In the genomic region with DNA sequence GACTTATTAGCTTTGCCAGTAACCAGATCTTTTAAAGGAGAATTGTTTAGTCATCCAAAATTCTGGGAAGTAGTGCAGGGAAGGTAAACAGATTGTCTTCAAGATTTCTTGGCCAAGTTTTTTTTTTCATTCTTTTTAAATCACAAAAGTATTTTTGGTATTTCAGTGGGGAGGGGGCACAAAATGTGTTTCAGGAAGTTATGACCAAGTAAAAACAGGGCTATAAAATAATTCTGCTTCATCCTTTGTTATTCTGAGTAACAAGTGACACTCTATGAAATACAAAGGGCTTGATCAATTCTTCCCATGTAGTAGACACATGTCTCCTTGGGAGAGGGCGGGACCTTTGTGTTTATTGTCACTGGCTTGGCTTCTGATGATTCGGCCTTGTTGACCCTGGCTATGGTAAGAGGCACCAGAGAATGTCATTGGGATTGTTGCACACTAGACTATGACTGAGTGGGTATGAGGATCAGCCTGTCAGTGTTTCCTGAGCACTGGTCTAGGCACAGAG, we compare ENCODE assay signal across 1 cellular context.
TF ChIP-seq lines count a peak whose summit lies in the region.

No MANE protein-coding gene starts in this region.

TF ChIP-seq in endothelial cell of umbilical vein, 7 proteins besides CTCF, POLR2A, EP300 and RAD21:
- TF ChIP-seq FOS (IDR thresholded peaks at IDR 0.05; ENCODE audit: borderline replicate concordance, insufficient read depth, low read length) (no peak), MYC (IDR thresholded peaks at IDR 0.05; ENCODE audit: low read depth, low read length) (no peak), JUN (IDR thresholded peaks at IDR 0.05; ENCODE audit: borderline replicate concordance, insufficient read depth, insufficient read length, low read depth) (no peak), POLR2AphosphoS5 (IDR thresholded peaks at IDR 0.05; ENCODE audit: insufficient read depth, low read depth, low read length) (no peak), EZH2 (IDR thresholded peaks at IDR 0.05; ENCODE audit: borderline replicate concordance, low read depth, low read length, severe bottlenecking) (no peak), GATA2 (IDR thresholded peaks at IDR 0.05; ENCODE audit: insufficient read depth, insufficient read length, low read depth, low read length) (no peak)
- TF ChIP-seq, protein P1, sequence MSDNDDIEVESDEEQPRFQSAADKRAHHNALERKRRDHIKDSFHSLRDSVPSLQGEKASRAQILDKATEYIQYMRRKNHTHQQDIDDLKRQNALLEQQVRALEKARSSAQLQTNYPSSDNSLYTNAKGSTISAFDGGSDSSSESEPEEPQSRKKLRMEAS (IDR thresholded peaks at IDR 0.05; ENCODE audit: insufficient read depth, insufficient read length): no peak
